In the genomic region with DNA sequence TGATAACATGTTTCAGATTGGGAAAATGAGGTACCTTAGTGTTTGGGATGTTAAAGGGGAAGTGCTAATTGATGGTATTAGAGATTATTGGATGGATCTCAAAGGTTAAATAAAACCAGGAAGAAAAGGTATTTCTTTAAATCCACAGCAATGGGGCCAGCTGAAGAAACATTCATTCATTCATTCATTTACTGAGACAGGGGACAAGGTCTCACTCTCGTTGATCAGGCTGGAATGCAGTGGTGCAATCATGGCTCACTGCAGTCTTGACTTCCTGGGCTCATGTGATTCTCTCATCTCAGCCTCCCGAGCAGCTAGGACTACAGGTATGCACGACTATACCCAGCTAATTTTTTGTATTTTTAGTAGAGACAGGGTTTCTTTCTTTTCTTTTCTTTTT, we compare ENCODE assay signal across 17 cellular contexts. TPM values are rescaled to one million over a fixed set of nuclear protein-coding genes. Genes with fewer than 3 reads are reported as not detected.
DNase-seq lines count a peak whose midpoint lies in the region; ATAC-seq lines count a peak whose summit lies in the region.
"Had no signal": no experiment of that assay in that cellular context is flagged by ENCODE, and none has a peak within 500 bp of the region (broad histone marks: within the 10 kb centered on the region; RNA-seq: fewer than 3 reads in every experiment).

No MANE protein-coding gene starts in this region.

- intact Hi-C loops in activated CD4-positive, alpha-beta memory T cell treated with anti-CD3 and anti-CD28 coated beads for 36 hours (cut with micrococcal nuclease) = no loop called here

- no peak for ATAC-seq in stimulated activated effector memory CD8-positive, alpha-beta T cell treated with anti-CD3 and anti-CD28 coated beads, Interleukin-12 subunit alpha, Interleukin-12 subunit beta, amount 100 ng/mL, for 72 hours
- ATAC-seq in GM21447 (IDR thresholded peaks at IDR 0.05; ENCODE audit: unreplicated experiment) (no peak), GM21619 (IDR thresholded peaks at IDR 0.05; ENCODE audit: unreplicated experiment) (no peak)
- ATAC-seq: CD8-positive, alpha-beta T cell had no signal

- no peak overlapping the region for H3K4me3 Mint-ChIP-seq in activated CD4-positive, alpha-beta memory T cell treated with anti-CD3 and anti-CD28 coated beads, Interleukin-2, amount 10 ng/mL, durations not matched to agents 7 days and 5 days
- H3K4me3 Mint-ChIP-seq in activated CD4-positive, alpha-beta memory T cell treated with anti-CD3 and anti-CD28 coated beads for 36 hours = no peak overlapping the region
- no peak overlapping the region for H3K4me3 Mint-ChIP-seq in stimulated activated effector memory CD8-positive, alpha-beta T cell treated with anti-CD3 and anti-CD28 coated beads, Interleukin-12 subunit alpha, Interleukin-12 subunit beta, amount 100 ng/mL, for 72 hours
- H3K4me3 Mint-ChIP-seq: CD8-positive, alpha-beta T cell had no signal

- peaks cover 7% of the 10 kb centered on the region for H3K4me1 Mint-ChIP-seq in activated CD4-positive, alpha-beta memory T cell treated with anti-CD3 and anti-CD28 coated beads, Interleukin-2, amount 10 ng/mL, durations not matched to agents 7 days and 5 days
- H3K4me1 Mint-ChIP-seq in activated CD4-positive, alpha-beta memory T cell treated with anti-CD3 and anti-CD28 coated beads for 36 hours (ENCODE audit: low read depth) = peaks cover 10% of the 10 kb centered on the region
- no peaks in the 10 kb centered on the region for H3K4me1 Mint-ChIP-seq in stimulated activated effector memory CD8-positive, alpha-beta T cell treated with anti-CD3 and anti-CD28 coated beads, Interleukin-12 subunit alpha, Interleukin-12 subunit beta, amount 100 ng/mL, for 72 hours

- DNase-seq in activated CD4-positive, alpha-beta memory T cell treated with anti-CD3 and anti-CD28 coated beads, Interleukin-2, amount 10 ng/mL, durations not matched to agents 7 days and 5 days = no peak
- DNase-seq in activated CD4-positive, alpha-beta memory T cell treated with anti-CD3 and anti-CD28 coated beads for 36 hours = no peak
- DNase-seq in amniotic epithelial cell (ENCODE audit: low read depth) = peak; percentile 21
- DNase-seq in iris pigment epithelial cell (ENCODE audit: low read depth) = peak; percentile 55
- DNase-seq in stimulated activated effector memory CD8-positive, alpha-beta T cell treated with anti-CD3 and anti-CD28 coated beads, Interleukin-12 subunit alpha, Interleukin-12 subunit beta, amount 100 ng/mL, for 72 hours (ENCODE audit: low spot score in 2 of 2) = no peak
- DNase-seq: 8988T; C1 segment of cervical spinal cord; CD8-positive, alpha-beta T cell; DND-41; MG63; NCI-H1417; NCI-H1694 treated with DMSO at 0.1 percent for 48 hours; NCI-H446 treated with DMSO at 0.1 percent for 48 hours; NCI-H526 treated with DMSO at 0.1 percent for 48 hours; SHP77 had no signal

- peaks cover 15% of the 10 kb centered on the region for H3K36me3 Mint-ChIP-seq in activated CD4-positive, alpha-beta memory T cell treated with anti-CD3 and anti-CD28 coated beads, Interleukin-2, amount 10 ng/mL, durations not matched to agents 7 days and 5 days (ENCODE audit: low read depth)
- peaks cover 18% of the 10 kb centered on the region for H3K36me3 Mint-ChIP-seq in activated CD4-positive, alpha-beta memory T cell treated with anti-CD3 and anti-CD28 coated beads for 36 hours
- H3K36me3 Mint-ChIP-seq in stimulated activated effector memory CD8-positive, alpha-beta T cell treated with anti-CD3 and anti-CD28 coated beads, Interleukin-12 subunit alpha, Interleukin-12 subunit beta, amount 100 ng/mL, for 72 hours = peaks cover 78% of the 10 kb centered on the region

- POLR2A ChIA-PET in activated CD4-positive, alpha-beta memory T cell treated with anti-CD3 and anti-CD28 coated beads, Interleukin-2, amount 10 ng/mL, durations not matched to agents 7 days and 5 days (lab: Charles Lee) = no interaction called here
- POLR2A ChIA-PET in activated CD4-positive, alpha-beta memory T cell treated with anti-CD3 and anti-CD28 coated beads for 36 hours (lab: Charles Lee) = no interaction called here

- peak overlapping the region; percentile 16 for H3K27ac Mint-ChIP-seq in activated CD4-positive, alpha-beta memory T cell treated with anti-CD3 and anti-CD28 coated beads, Interleukin-2, amount 10 ng/mL, durations not matched to agents 7 days and 5 days
- no peak overlapping the region for H3K27ac Mint-ChIP-seq in activated CD4-positive, alpha-beta memory T cell treated with anti-CD3 and anti-CD28 coated beads for 36 hours
- peak overlapping the region; percentile 17 for H3K27ac Mint-ChIP-seq in stimulated activated effector memory CD8-positive, alpha-beta T cell treated with anti-CD3 and anti-CD28 coated beads, Interleukin-12 subunit alpha, Interleukin-12 subunit beta, amount 100 ng/mL, for 72 hours
- H3K27ac Mint-ChIP-seq: CD8-positive, alpha-beta T cell had no signal

- no peaks in the 10 kb centered on the region for H3K27me3 Mint-ChIP-seq in activated CD4-positive, alpha-beta memory T cell treated with anti-CD3 and anti-CD28 coated beads, Interleukin-2, amount 10 ng/mL, durations not matched to agents 7 days and 5 days
- H3K27me3 Mint-ChIP-seq in activated CD4-positive, alpha-beta memory T cell treated with anti-CD3 and anti-CD28 coated beads for 36 hours = no peaks in the 10 kb centered on the region

- no peaks in the 10 kb centered on the region for H3K9me3 Mint-ChIP-seq in activated CD4-positive, alpha-beta memory T cell treated with anti-CD3 and anti-CD28 coated beads, Interleukin-2, amount 10 ng/mL, durations not matched to agents 7 days and 5 days
- H3K9me3 Mint-ChIP-seq in activated CD4-positive, alpha-beta memory T cell treated with anti-CD3 and anti-CD28 coated beads for 36 hours = no peaks in the 10 kb centered on the region
- no peaks in the 10 kb centered on the region for H3K9me3 Mint-ChIP-seq in stimulated activated effector memory CD8-positive, alpha-beta T cell treated with anti-CD3 and anti-CD28 coated beads, Interleukin-12 subunit alpha, Interleukin-12 subunit beta, amount 100 ng/mL, for 72 hours
- H3K9me3 Mint-ChIP-seq: CD8-positive, alpha-beta T cell had no signal

- CTCF ChIA-PET in activated CD4-positive, alpha-beta memory T cell treated with anti-CD3 and anti-CD28 coated beads, Interleukin-2, amount 10 ng/mL, durations not matched to agents 7 days and 5 days (lab: Charles Lee) = interaction anchor here (1.7 kb wide), 1 partner anchor 20 kb away, joined by 4 read pairs; a partner anchor contains a TSS
- CTCF ChIA-PET in activated CD4-positive, alpha-beta memory T cell treated with anti-CD3 and anti-CD28 coated beads for 36 hours (lab: Charles Lee) = no interaction called here

RNA-seq across cellular contexts. Expression of a gene that starts 19.8 kb away (rescaled TPM):
- total RNA-seq in activated CD4-positive, alpha-beta memory T cell treated with anti-CD3 and anti-CD28 coated beads, Interleukin-2, amount 10 ng/mL, durations not matched to agents 7 days and 5 days = 10 to 100 TPM in 1 of 2 experiments, 1 to 10 TPM in 1; 9.3 to 11.0 TPM
- total RNA-seq in activated CD4-positive, alpha-beta memory T cell treated with anti-CD3 and anti-CD28 coated beads for 36 hours = 10 to 100 TPM; 21.6 to 23.6 TPM

RNA-seq across cellular contexts. Expression of a gene that starts 20.1 kb away (rescaled TPM):
- total RNA-seq in activated CD4-positive, alpha-beta memory T cell treated with anti-CD3 and anti-CD28 coated beads, Interleukin-2, amount 10 ng/mL, durations not matched to agents 7 days and 5 days = 10 to 100 TPM; 36.6 to 39.7 TPM
- 10 to 100 TPM; 53.9 to 54.4 TPM for total RNA-seq in activated CD4-positive, alpha-beta memory T cell treated with anti-CD3 and anti-CD28 coated beads for 36 hours

RNA-seq across cellular contexts. Expression of a gene that starts 27.1 kb away (rescaled TPM):
- 10 to 100 TPM; 95.3 to 97.8 TPM for total RNA-seq in activated CD4-positive, alpha-beta memory T cell treated with anti-CD3 and anti-CD28 coated beads, Interleukin-2, amount 10 ng/mL, durations not matched to agents 7 days and 5 days
- 10 to 100 TPM; 73.3 to 75.1 TPM for total RNA-seq in activated CD4-positive, alpha-beta memory T cell treated with anti-CD3 and anti-CD28 coated beads for 36 hours

RNA-seq across cellular contexts. Expression of a gene that starts 58.7 kb away (rescaled TPM):
- total RNA-seq in activated CD4-positive, alpha-beta memory T cell treated with anti-CD3 and anti-CD28 coated beads, Interleukin-2, amount 10 ng/mL, durations not matched to agents 7 days and 5 days = 10 to 100 TPM; 79.8 to 81.1 TPM
- total RNA-seq in activated CD4-positive, alpha-beta memory T cell treated with anti-CD3 and anti-CD28 coated beads for 36 hours = 100 to 1,000 TPM; 152 to 153 TPM

Comparison
In these comparisons a context has a peak if more than half of its experiments do, and no peak if none do; other contexts are left out.
1. DNase-seq: peak in amniotic epithelial cell (single experiment) and iris pigment epithelial cell (single experiment); none in activated CD4-positive, alpha-beta memory T cell treated with anti-CD3 and anti-CD28 coated beads, Interleukin-2, amount 10 ng/mL, durations not matched to agents 7 days and 5 days (single experiment), activated CD4-positive, alpha-beta memory T cell treated with anti-CD3 and anti-CD28 coated beads for 36 hours (single experiment) and stimulated activated effector memory CD8-positive, alpha-beta T cell treated with anti-CD3 and anti-CD28 coated beads, Interleukin-12 subunit alpha, Interleukin-12 subunit beta, amount 100 ng/mL, for 72 hours (0 of 2).